In the genomic region with DNA sequence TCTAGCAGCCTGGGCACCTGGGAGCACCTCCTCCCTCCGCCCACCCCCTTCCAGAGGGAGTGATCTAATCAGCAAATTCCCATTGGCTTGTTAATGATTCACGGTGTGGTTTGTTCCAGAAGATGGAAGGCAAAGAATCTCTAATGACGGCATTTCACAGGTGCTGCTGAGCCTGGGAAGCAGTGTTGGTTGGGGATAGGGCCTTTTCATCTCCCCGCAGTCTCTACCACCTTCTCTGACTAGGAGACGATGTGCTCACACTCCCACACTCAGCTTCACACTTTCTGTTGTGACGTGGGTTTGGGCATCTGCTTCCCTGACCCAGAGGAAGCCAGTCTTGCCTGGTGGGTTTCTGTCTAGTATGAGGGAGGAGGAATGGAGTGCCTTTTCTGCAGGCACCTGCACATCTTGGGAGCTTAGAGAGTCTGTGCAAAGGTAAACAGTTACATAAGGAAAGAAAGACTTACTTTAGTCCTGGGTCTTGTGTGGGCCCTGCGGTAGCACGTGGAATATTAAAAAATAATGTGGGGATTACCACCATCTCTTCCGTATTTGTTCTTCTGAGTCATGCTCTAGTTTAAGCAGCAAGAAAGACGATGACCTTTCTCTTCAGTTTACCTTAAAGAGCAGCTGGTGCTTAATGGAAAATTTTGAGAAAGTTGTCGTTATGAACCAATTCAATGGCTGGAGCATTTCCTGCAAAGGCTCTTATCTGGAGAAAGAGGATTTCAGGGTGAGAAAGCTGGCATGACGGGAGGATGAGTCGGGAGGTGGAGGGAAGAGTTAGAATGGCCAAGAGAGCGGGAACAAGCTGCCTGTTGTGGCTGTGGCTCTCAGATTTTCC, we compare ENCODE assay signal across 1 cellular context.
TF ChIP-seq lines count a peak whose summit lies in the region.

No MANE protein-coding gene starts in this region.

TF ChIP-seq in HepG2, 621 proteins besides CTCF, POLR2A, EP300 and RAD21 (continued from another document and continues in another):
- TF ChIP-seq PATZ1 (CRISPR knock-in tag; IDR thresholded peaks at IDR 0.05) (peak; percentile 12; the same call in 1 of the 2 replicates), SNAPC2 (CRISPR knock-in tag; IDR thresholded peaks at IDR 0.05) (no peak), GATA4 (IDR thresholded peaks at IDR 0.05; ENCODE audit: borderline replicate concordance, low read depth) (no peak), ZNF224 (CRISPR knock-in tag; IDR thresholded peaks at IDR 0.05) (no peak), ZNF782 (CRISPR knock-in tag; IDR thresholded peaks at IDR 0.05; ENCODE audit: borderline replicate concordance) (no peak), CCAR2 (optimal IDR thresholded peaks at IDR 0.05; ENCODE audit: low read depth, low read length) (peak; percentile 68), ERF (CRISPR knock-in tag; IDR thresholded peaks at IDR 0.05) (no peak), ZNF431 (CRISPR knock-in tag; IDR thresholded peaks at IDR 0.05; ENCODE audit: borderline replicate concordance, low read depth) (no peak), ATF4 (CRISPR knock-in tag; IDR thresholded peaks at IDR 0.05) (no peak), FOSL1 (CRISPR knock-in tag; IDR thresholded peaks at IDR 0.05; ENCODE audit: borderline replicate concordance) (peak; percentile 66), ZNF747 (CRISPR knock-in tag; IDR thresholded peaks at IDR 0.05; ENCODE audit: borderline replicate concordance) (no peak), CBFB (CRISPR knock-in tag; IDR thresholded peaks at IDR 0.05) (0 out of 2 replicates have a peak, but pooled peaks have one; percentile 33), ZNF510 (CRISPR knock-in tag; IDR thresholded peaks at IDR 0.05; ENCODE audit: low read depth) (0 out of 2 replicates have a peak, but pooled peaks have one; percentile 39), XBP1 (CRISPR knock-in tag; IDR thresholded peaks at IDR 0.05) (no peak), JUN (CRISPR knock-in tag; IDR thresholded peaks at IDR 0.05) (no peak), RXRB (CRISPR knock-in tag; IDR thresholded peaks at IDR 0.05; ENCODE audit: borderline replicate concordance) (peak; percentile 46), ZNF335 (CRISPR knock-in tag; IDR thresholded peaks at IDR 0.05) (peak; percentile 28; the same call in 1 of the 2 replicates), ZNF343 (CRISPR knock-in tag; IDR thresholded peaks at IDR 0.05) (no peak), MXI1 (IDR thresholded peaks at IDR 0.05; ENCODE audit: borderline replicate concordance, low read depth, low read length) (0 out of 3 replicates have a peak, but pooled peaks have one; percentile 19), ZFP91 (CRISPR knock-in tag; IDR thresholded peaks at IDR 0.05; ENCODE audit: borderline replicate concordance) (no peak), ZNF33B (CRISPR knock-in tag; IDR thresholded peaks at IDR 0.05) (no peak), U2AF2 (IDR thresholded peaks at IDR 0.05; ENCODE audit: low read depth, low read length) (no peak), CHCHD3 (CRISPR knock-in tag; IDR thresholded peaks at IDR 0.05) (no peak), MAFK (conservative IDR thresholded peaks at IDR 0.05 in 1 of 2, IDR thresholded peaks at IDR 0.05 in 1 of 2; ENCODE audit: low read length in 2 of 2) (no peak), RFX3 (CRISPR knock-in tag; IDR thresholded peaks at IDR 0.05) (no peak), KLF15 (CRISPR knock-in tag; IDR thresholded peaks at IDR 0.05; ENCODE audit: borderline replicate concordance) (no peak), ZBTB21 (CRISPR knock-in tag; IDR thresholded peaks at IDR 0.05) (peak; percentile 52), IRX3 (CRISPR knock-in tag; IDR thresholded peaks at IDR 0.05; ENCODE audit: borderline replicate concordance, low read depth) (no peak), ZNF83 (CRISPR knock-in tag; IDR thresholded peaks at IDR 0.05; ENCODE audit: borderline replicate concordance) (no peak), FOXA1 (IDR thresholded peaks at IDR 0.05) (no peak), FOXA1 (CRISPR knock-in tag; IDR thresholded peaks at IDR 0.05) (peak; percentile 67), SUZ12 (IDR thresholded peaks at IDR 0.05; ENCODE audit: low read depth, low read length) (no peak), RFX5 (IDR thresholded peaks at IDR 0.05; ENCODE audit: low read depth, low read length) (no peak), ZNF256 (CRISPR knock-in tag; conservative IDR thresholded peaks at IDR 0.05) (no peak), DDIT3 (CRISPR knock-in tag; IDR thresholded peaks at IDR 0.05) (no peak), BORCS8-MEF2B (CRISPR knock-in tag; IDR thresholded peaks at IDR 0.05) (no peak), HMG20B (CRISPR knock-in tag; conservative IDR thresholded peaks at IDR 0.05) (peak; percentile 25; the same call in 1 of the 2 replicates), KMT2B (CRISPR knock-in tag; IDR thresholded peaks at IDR 0.05) (0 out of 2 replicates have a peak, but pooled peaks have one; percentile 54), HNF4A (CRISPR knock-in tag; IDR thresholded peaks at IDR 0.05) (no peak)
- TF ChIP-seq, protein P1, sequence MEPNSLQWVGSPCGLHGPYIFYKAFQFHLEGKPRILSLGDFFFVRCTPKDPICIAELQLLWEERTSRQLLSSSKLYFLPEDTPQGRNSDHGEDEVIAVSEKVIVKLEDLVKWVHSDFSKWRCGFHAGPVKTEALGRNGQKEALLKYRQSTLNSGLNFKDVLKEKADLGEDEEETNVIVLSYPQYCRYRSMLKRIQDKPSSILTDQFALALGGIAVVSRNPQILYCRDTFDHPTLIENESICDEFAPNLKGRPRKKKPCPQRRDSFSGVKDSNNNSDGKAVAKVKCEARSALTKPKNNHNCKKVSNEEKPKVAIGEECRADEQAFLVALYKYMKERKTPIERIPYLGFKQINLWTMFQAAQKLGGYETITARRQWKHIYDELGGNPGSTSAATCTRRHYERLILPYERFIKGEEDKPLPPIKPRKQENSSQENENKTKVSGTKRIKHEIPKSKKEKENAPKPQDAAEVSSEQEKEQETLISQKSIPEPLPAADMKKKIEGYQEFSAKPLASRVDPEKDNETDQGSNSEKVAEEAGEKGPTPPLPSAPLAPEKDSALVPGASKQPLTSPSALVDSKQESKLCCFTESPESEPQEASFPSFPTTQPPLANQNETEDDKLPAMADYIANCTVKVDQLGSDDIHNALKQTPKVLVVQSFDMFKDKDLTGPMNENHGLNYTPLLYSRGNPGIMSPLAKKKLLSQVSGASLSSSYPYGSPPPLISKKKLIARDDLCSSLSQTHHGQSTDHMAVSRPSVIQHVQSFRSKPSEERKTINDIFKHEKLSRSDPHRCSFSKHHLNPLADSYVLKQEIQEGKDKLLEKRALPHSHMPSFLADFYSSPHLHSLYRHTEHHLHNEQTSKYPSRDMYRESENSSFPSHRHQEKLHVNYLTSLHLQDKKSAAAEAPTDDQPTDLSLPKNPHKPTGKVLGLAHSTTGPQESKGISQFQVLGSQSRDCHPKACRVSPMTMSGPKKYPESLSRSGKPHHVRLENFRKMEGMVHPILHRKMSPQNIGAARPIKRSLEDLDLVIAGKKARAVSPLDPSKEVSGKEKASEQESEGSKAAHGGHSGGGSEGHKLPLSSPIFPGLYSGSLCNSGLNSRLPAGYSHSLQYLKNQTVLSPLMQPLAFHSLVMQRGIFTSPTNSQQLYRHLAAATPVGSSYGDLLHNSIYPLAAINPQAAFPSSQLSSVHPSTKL (CRISPR knock-in tag; IDR thresholded peaks at IDR 0.05): peak; percentile 45
- TF ChIP-seq, protein P2, sequence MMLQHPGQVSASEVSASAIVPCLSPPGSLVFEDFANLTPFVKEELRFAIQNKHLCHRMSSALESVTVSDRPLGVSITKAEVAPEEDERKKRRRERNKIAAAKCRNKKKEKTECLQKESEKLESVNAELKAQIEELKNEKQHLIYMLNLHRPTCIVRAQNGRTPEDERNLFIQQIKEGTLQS (CRISPR knock-in tag; IDR thresholded peaks at IDR 0.05): peak; percentile 66; the same call in 1 of the 2 replicates
- TF ChIP-seq, protein P3, sequence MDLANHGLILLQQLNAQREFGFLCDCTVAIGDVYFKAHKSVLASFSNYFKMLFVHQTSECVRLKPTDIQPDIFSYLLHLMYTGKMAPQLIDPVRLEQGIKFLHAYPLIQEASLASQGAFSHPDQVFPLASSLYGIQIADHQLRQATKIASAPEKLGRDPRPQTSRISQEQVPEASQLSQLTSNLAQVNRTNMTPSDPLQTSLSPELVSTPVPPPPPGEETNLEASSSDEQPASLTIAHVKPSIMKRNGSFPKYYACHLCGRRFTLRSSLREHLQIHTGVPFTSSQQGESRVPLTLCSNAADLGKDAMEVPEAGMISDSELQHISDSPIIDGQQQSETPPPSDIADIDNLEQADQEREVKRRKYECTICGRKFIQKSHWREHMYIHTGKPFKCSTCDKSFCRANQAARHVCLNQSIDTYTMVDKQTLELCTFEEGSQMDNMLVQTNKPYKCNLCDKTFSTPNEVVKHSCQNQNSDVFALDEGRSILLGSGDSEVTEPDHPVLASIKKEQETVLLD (CRISPR knock-in tag; IDR thresholded peaks at IDR 0.05; ENCODE audit: low read depth): no peak
- TF ChIP-seq, protein P4, sequence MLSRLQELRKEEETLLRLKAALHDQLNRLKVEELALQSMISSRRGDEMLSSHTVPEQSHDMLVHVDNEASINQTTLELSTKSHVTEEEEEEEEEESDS (CRISPR knock-in tag; IDR thresholded peaks at IDR 0.05; ENCODE audit: borderline replicate concordance): no peak
- TF ChIP-seq, protein P5, sequence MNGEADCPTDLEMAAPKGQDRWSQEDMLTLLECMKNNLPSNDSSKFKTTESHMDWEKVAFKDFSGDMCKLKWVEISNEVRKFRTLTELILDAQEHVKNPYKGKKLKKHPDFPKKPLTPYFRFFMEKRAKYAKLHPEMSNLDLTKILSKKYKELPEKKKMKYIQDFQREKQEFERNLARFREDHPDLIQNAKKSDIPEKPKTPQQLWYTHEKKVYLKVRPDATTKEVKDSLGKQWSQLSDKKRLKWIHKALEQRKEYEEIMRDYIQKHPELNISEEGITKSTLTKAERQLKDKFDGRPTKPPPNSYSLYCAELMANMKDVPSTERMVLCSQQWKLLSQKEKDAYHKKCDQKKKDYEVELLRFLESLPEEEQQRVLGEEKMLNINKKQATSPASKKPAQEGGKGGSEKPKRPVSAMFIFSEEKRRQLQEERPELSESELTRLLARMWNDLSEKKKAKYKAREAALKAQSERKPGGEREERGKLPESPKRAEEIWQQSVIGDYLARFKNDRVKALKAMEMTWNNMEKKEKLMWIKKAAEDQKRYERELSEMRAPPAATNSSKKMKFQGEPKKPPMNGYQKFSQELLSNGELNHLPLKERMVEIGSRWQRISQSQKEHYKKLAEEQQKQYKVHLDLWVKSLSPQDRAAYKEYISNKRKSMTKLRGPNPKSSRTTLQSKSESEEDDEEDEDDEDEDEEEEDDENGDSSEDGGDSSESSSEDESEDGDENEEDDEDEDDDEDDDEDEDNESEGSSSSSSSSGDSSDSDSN (CRISPR knock-in tag; IDR thresholded peaks at IDR 0.05): no peak
- TF ChIP-seq, protein P6, sequence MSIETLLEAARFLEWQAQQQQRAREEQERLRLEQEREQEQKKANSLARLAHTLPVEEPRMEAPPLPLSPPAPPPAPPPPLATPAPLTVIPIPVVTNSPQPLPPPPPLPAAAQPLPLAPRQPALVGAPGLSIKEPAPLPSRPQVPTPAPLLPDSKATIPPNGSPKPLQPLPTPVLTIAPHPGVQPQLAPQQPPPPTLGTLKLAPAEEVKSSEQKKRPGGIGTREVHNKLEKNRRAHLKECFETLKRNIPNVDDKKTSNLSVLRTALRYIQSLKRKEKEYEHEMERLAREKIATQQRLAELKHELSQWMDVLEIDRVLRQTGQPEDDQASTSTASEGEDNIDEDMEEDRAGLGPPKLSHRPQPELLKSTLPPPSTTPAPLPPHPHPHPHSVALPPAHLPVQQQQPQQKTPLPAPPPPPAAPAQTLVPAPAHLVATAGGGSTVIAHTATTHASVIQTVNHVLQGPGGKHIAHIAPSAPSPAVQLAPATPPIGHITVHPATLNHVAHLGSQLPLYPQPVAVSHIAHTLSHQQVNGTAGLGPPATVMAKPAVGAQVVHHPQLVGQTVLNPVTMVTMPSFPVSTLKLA (IDR thresholded peaks at IDR 0.05): peak; percentile 57
